Comparison of ENCODE assay signal across 15 cellular contexts in the genomic region with DNA sequence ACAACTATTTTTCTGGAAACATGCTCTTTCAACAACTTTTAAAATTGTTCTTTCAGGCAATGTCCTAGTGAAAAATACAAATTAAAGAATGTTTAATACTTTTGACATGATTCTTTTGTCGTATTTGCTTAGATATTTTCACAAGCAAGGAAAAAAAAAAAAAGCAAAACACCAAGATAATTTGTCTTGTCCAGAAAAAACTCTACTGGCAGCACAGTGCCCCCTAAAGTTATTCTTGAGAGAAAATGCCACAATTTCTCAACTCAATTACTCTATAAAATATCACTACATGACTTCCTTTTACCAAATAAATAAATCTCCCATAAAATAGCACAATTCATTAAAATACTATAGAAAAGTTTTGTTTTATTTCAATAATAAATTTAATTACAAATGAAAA.
DNase-seq lines count a peak whose midpoint lies in the region; ATAC-seq, FAIRE-seq and TF ChIP-seq lines count a peak whose summit lies in the region.
"Had no signal": no experiment of that assay in that cellular context is flagged by ENCODE, and none has a peak within 500 bp of the region (broad histone marks: within the 10 kb centered on the region; RNA-seq: fewer than 3 reads in every experiment).

No MANE protein-coding gene starts in this region.

- WGBS in heart right ventricle, 2 donors: 15 to 16% methylated on average over 1 of the region's 1 CpG
- whole genome bisulfite sequencing in tibial nerve, 2 donors: 3 to 6% methylated on average over 1 of the region's 1 CpG

- FAIRE-seq in frontal cortex (lab: Jason Lieb, UNC): peak; percentile 96

- H3K27ac ChIP-seq in heart right ventricle (no peak overlapping the region), tibial nerve (no peak overlapping the region)
- H3K27ac ChIP-seq: spleen, vagina had no signal

- intact Hi-C loops in heart right ventricle (cut with DNase I) (no loop called here), Right ventricle myocardium superior (cut with DNase I) (no loop called here), posterior cingulate gyrus (cut with DNase I) (no loop called here)

- no peak overlapping the region for H3K4me3 Mint-ChIP-seq in type B pancreatic cell
- H3K4me3 Mint-ChIP-seq in T-helper 2 cell treated with Interferon-gamma antibody and Interleukin-4, amounts not matched to agents 5 μg/mL and 100 μg/mL, for 36 hours: no peak overlapping the region
- H3K4me3 Mint-ChIP-seq: activated CD8-positive, alpha-beta T cell treated with anti-CD3 and anti-CD28 coated beads for 36 hours; naive thymus-derived CD4-positive, alpha-beta T cell had no signal

- H3K36me3 ChIP-seq in heart right ventricle (no peaks in the 10 kb centered on the region), tibial nerve (no peaks in the 10 kb centered on the region)
- H3K36me3 ChIP-seq: spleen, vagina had no signal

- H3K27ac Mint-ChIP-seq in type B pancreatic cell: peak overlapping the region; percentile 71
- no peak overlapping the region for H3K27ac Mint-ChIP-seq in T-helper 2 cell treated with Interferon-gamma antibody and Interleukin-4, amounts not matched to agents 5 μg/mL and 100 μg/mL, for 36 hours
- H3K27ac Mint-ChIP-seq: activated CD8-positive, alpha-beta T cell treated with anti-CD3 and anti-CD28 coated beads for 36 hours; naive thymus-derived CD4-positive, alpha-beta T cell had no signal

- H3K4me1 ChIP-seq in heart right ventricle: no peaks in the 10 kb centered on the region
- H3K4me1 ChIP-seq in tibial nerve: no peaks in the 10 kb centered on the region
- H3K4me1 ChIP-seq: spleen, vagina had no signal

- no peaks in the 10 kb centered on the region for H3K36me3 Mint-ChIP-seq in type B pancreatic cell
- no peaks in the 10 kb centered on the region for H3K36me3 Mint-ChIP-seq in T-helper 2 cell treated with Interferon-gamma antibody and Interleukin-4, amounts not matched to agents 5 μg/mL and 100 μg/mL, for 36 hours (ENCODE audit: low read depth)
- H3K36me3 Mint-ChIP-seq: naive thymus-derived CD4-positive, alpha-beta T cell had no signal

- TF ChIP-seq EP300 in tibial nerve (IDR thresholded peaks at IDR 0.05): no peak

- in situ Hi-C loops in SK-MEL-5 (cut with HindIII; ENCODE audit: low pct_unique_long_range_greater_than_20kb, low sequenced_read_pairs): no loop called here

- ATAC-seq in heart right ventricle (no peak), Right ventricle myocardium superior (ENCODE audit: poor library complexity) (no peak)
- ATAC-seq: activated CD8-positive, alpha-beta T cell treated with anti-CD3 and anti-CD28 coated beads for 36 hours; naive thymus-derived CD4-positive, alpha-beta T cell had no signal

- no peaks in the 10 kb centered on the region for H3K27me3 ChIP-seq in heart right ventricle
- H3K27me3 ChIP-seq in tibial nerve: no peaks in the 10 kb centered on the region
- H3K27me3 ChIP-seq: spleen, vagina had no signal

- TF ChIP-seq CTCF in heart right ventricle (IDR thresholded peaks at IDR 0.05): peak in 5 of 9 donors; percentile 9 to 32 (median 26)
- peak; percentile 72 for TF ChIP-seq CTCF in type B pancreatic cell (conservative IDR thresholded peaks at IDR 0.05)
- no peak for TF ChIP-seq CTCF in tibial nerve (IDR thresholded peaks at IDR 0.05)

- no peak for DNase-seq in heart right ventricle
- no peak for DNase-seq in Right ventricle myocardium superior
- peak; percentile 43 for DNase-seq in SK-MEL-5 (ENCODE audit: low read depth, low spot score)
- no peak for DNase-seq in frontal cortex (ENCODE audit: low spot score in 2 of 2)
- DNase-seq in type B pancreatic cell (ENCODE audit: extremely low spot score, unreplicated experiment): no peak
- no peak for DNase-seq in tibial nerve (ENCODE audit: low spot score in 2 of 2)
- no peak for DNase-seq in T-helper 2 cell treated with Interferon-gamma antibody and Interleukin-4, amounts not matched to agents 5 μg/mL and 100 μg/mL, for 36 hours (ENCODE audit: low spot score)
- no peak for DNase-seq in posterior cingulate gyrus
- DNase-seq: activated CD8-positive, alpha-beta T cell treated with anti-CD3 and anti-CD28 coated beads for 36 hours; activated naive CD4-positive, alpha-beta T cell treated with Interleukin-2 at 50 U/mL for 16 hours; islet precursor cell; naive thymus-derived CD4-positive, alpha-beta T cell; NCI-H524 treated with DMSO at 0.1 percent for 48 hours; spleen had no signal

- H3K27me3 Mint-ChIP-seq in type B pancreatic cell: peaks cover 3% of the 10 kb centered on the region
- H3K27me3 Mint-ChIP-seq in T-helper 2 cell treated with Interferon-gamma antibody and Interleukin-4, amounts not matched to agents 5 μg/mL and 100 μg/mL, for 36 hours (ENCODE audit: low read depth): no peaks in the 10 kb centered on the region
- H3K27me3 Mint-ChIP-seq: activated CD8-positive, alpha-beta T cell treated with anti-CD3 and anti-CD28 coated beads for 36 hours; naive thymus-derived CD4-positive, alpha-beta T cell had no signal

- H3K4me3 ChIP-seq in heart right ventricle (no peak overlapping the region), tibial nerve (no peak overlapping the region)
- H3K4me3 ChIP-seq: spleen, vagina had no signal

- TF ChIP-seq POLR2A in tibial nerve (IDR thresholded peaks at IDR 0.05): no peak

- H3K4me1 Mint-ChIP-seq in type B pancreatic cell (ENCODE audit: unreplicated experiment): peaks cover 8% of the 10 kb centered on the region
- no peaks in the 10 kb centered on the region for H3K4me1 Mint-ChIP-seq in T-helper 2 cell treated with Interferon-gamma antibody and Interleukin-4, amounts not matched to agents 5 μg/mL and 100 μg/mL, for 36 hours (ENCODE audit: low read depth)
- H3K4me1 Mint-ChIP-seq: naive thymus-derived CD4-positive, alpha-beta T cell had no signal

- no peaks in the 10 kb centered on the region for H3K9me3 Mint-ChIP-seq in type B pancreatic cell
- no peaks in the 10 kb centered on the region for H3K9me3 Mint-ChIP-seq in T-helper 2 cell treated with Interferon-gamma antibody and Interleukin-4, amounts not matched to agents 5 μg/mL and 100 μg/mL, for 36 hours
- H3K9me3 Mint-ChIP-seq: activated CD8-positive, alpha-beta T cell treated with anti-CD3 and anti-CD28 coated beads for 36 hours; naive thymus-derived CD4-positive, alpha-beta T cell had no signal

- no peaks in the 10 kb centered on the region for H3K9me3 ChIP-seq in heart right ventricle
- no peaks in the 10 kb centered on the region for H3K9me3 ChIP-seq in tibial nerve
- H3K9me3 ChIP-seq: spleen, vagina had no signal

Comparison
In these comparisons a context has a peak if more than half of its experiments do, and no peak if none do; other contexts are left out.
1. CTCF ChIP-seq: peak in heart right ventricle (5 of 9) and type B pancreatic cell (single experiment); none in tibial nerve (0 of 5).